In the genomic region with DNA sequence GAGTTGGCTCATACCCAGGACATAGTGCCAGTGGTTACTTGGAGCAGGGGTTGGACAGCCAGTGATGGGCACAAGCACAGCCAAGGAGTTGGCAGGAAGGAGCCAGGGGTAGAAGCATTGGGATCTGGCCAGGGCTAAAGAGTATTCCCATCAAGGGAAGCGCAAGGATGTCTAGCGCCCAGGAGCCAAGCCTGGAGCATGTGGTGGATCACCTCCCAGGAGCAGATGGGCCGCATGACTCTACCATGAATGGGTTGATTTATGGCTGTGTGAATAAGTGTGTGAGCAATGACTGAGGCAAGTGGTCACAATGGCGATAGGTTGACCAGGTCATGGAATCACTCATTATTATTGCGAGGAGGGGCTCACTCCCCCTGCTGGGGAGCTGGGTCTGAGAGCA, we compare ENCODE assay signal across 19 cellular contexts.
DNase-seq lines count a peak whose midpoint lies in the region; ATAC-seq, FAIRE-seq and TF ChIP-seq lines count a peak whose summit lies in the region.
"Had no signal": no experiment of that assay in that cellular context is flagged by ENCODE, and none has a peak within 500 bp of the region (broad histone marks: within the 10 kb centered on the region; RNA-seq: fewer than 3 reads in every experiment).

No MANE protein-coding gene starts in this region.

- H2BK20ac ChIP-seq in H1 (ENCODE audit: low read length), result no peak overlapping the region

- no peak for ATAC-seq in PC-3
- no peak for ATAC-seq in effector memory CD8-positive, alpha-beta T cell (replicated peaks)
- ATAC-seq: HCT116 had no signal

- BruUV-seq in PC-3 (replicated peaks; lab: Mats Ljungman, UMichigan), result no TSS peak

- no peak overlapping the region for H2BK5ac ChIP-seq in H1 (ENCODE audit: low read depth, low read length)
- H2BK5ac ChIP-seq in neuronal stem cell (ENCODE audit: low read length), result no peak overlapping the region

- no peak for TF ChIP-seq EP300 in H1 (IDR thresholded peaks at IDR 0.05; ENCODE audit: borderline replicate concordance in 1 of 2, low read depth in 2 of 2, low read length in 2 of 2)

- H2BK12ac ChIP-seq in H1 (ENCODE audit: low read depth, low read length) (no peak overlapping the region), neuronal stem cell (ENCODE audit: low read length) (no peak overlapping the region)

- H3K27ac ChIP-seq in PC-3 (ENCODE audit: low read length) (no peak overlapping the region), H1 (ENCODE audit: low read depth, low read length) (no peak overlapping the region), neuronal stem cell (replicated peaks; ENCODE audit: low read length) (no peak overlapping the region)

- H4K5ac ChIP-seq in H1 (ENCODE audit: insufficient read length, low read depth, low read length), result no peak overlapping the region

- no peak for TF ChIP-seq CTCF in PC-3 (conservative IDR thresholded peaks at IDR 0.05; ENCODE audit: low read depth, low read length)
- TF ChIP-seq CTCF in H1 (IDR thresholded peaks at IDR 0.05; ENCODE audit: control extremely low read depth in 1 of 3, insufficient read depth in 1 of 3, low read depth in 1 of 3, low read length in 3 of 3), result no peak
- no peak for TF ChIP-seq CTCF in GM13977 (IDR thresholded peaks at IDR 0.05; ENCODE audit: extremely low read depth, insufficient read depth, missing control alignments)

- H3K14ac ChIP-seq in H1 (ENCODE audit: insufficient read length), result no peak overlapping the region
- H3K14ac ChIP-seq in neuronal stem cell (ENCODE audit: low read length), result no peak overlapping the region

- H3K4me3 ChIP-seq in PC-3 (ENCODE audit: low read length) (no peak overlapping the region), H1 (ENCODE audit: extremely low read depth in 1 of 4, insufficient read depth in 2 of 4, low read depth in 3 of 4, low read length in 4 of 4) (no peak overlapping the region), neuronal stem cell (ENCODE audit: low read length in 2 of 2) (no peak overlapping the region)

- intact Hi-C loops in PC-3 (cut with micrococcal nuclease), result no loop called here

- H3K9ac ChIP-seq in PC-3 (ENCODE audit: low read length), result no peak overlapping the region
- no peak overlapping the region for H3K9ac ChIP-seq in H1 (replicated peaks in 1 of 4; ENCODE audit: extremely low read depth in 1 of 4, low read depth in 3 of 4, low read length in 3 of 4)
- no peak overlapping the region for H3K9ac ChIP-seq in neuronal stem cell (ENCODE audit: low read depth, low read length, poor library complexity)

- H3K36me3 ChIP-seq in PC-3 (ENCODE audit: low read depth, low read length) (no peaks in the 10 kb centered on the region), H1 (ENCODE audit: control insufficient read depth in 2 of 4, insufficient read depth in 4 of 4, low read length in 3 of 4) (no peaks in the 10 kb centered on the region), neuronal stem cell (replicated peaks in 1 of 2; ENCODE audit: control insufficient read depth in 2 of 2, insufficient read depth in 2 of 2, low read length in 2 of 2) (no peaks in the 10 kb centered on the region)

- H2BK15ac ChIP-seq in H1 (ENCODE audit: low read length) (0 out of 2 replicates have a peak overlapping the region, but pooled peaks have one; percentile 14), neuronal stem cell (ENCODE audit: low read length) (no peak overlapping the region)

- 90% methylated on average over 5 of the region's 5 CpGs; no CpG with 5 or more reads in 1 of the 2 experiments for WGBS in H1 (ENCODE audit: extremely low coverage in 1 of 2, insufficient coverage in 1 of 2, insufficient read length in 1 of 2, insufficient replicate concordance in 2 of 2, low coverage in 1 of 2, low lambda C conversion rate in 2 of 2, missing lambda C conversion rate in 1 of 2), 2 experiments
- no CpG with 5 or more reads among the region's 5 CpGs for WGBS in neuronal stem cell (ENCODE audit: extremely low coverage in 2 of 2, insufficient read length in 2 of 2, insufficient replicate concordance in 1 of 2), 2 donors

- DNase-seq in M059J (ENCODE audit: low read depth) (peak; percentile 20), PC-3 (peak; percentile 21), H1 (ENCODE audit: low read depth in 1 of 2, low spot score in 2 of 2) (no peak), neuronal stem cell (ENCODE audit: low spot score) (no peak), DMS114 treated with DMSO at 0.1 percent for 48 hours (lab: John Stamatoyannopoulos, UW; ENCODE audit: unreplicated experiment) (no peak), HPDE6-E6E7 (ENCODE audit: extremely low spot score) (no peak), GM13977 (ENCODE audit: low spot score) (no peak)
- DNase-seq in effector memory CD8-positive, alpha-beta T cell, result no peak
- DNase-seq: C1 segment of cervical spinal cord; Calu3; CD4-positive, alpha-beta T cell; DMS153; DND-41; GF-D8; IMR-90 had no signal

- H3K4me1 ChIP-seq in PC-3 (ENCODE audit: insufficient read depth, low read length), result no peaks in the 10 kb centered on the region
- H3K4me1 ChIP-seq in H1 (replicated peaks in 1 of 4; ENCODE audit: control insufficient read depth in 3 of 4, insufficient read depth in 4 of 4, low read length in 3 of 4), result peaks cover 0 to 2% (median under 1%) of the 10 kb centered on the region in 4 experiments; a peak in 1 of 7 replicates
- H3K4me1 ChIP-seq in neuronal stem cell (ENCODE audit: control insufficient read depth in 2 of 2, insufficient read depth in 1 of 2, low read depth in 1 of 2, low read length in 2 of 2), result peaks cover 5% of the 10 kb centered on the region in 2 donors

- H3K9me2 ChIP-seq in PC-3 (replicated peaks; ENCODE audit: low read length), result no peaks in the 10 kb centered on the region

- H4K8ac ChIP-seq in H1 (ENCODE audit: extremely low read depth, insufficient read depth, low read length) (no peak overlapping the region), neuronal stem cell (ENCODE audit: low read depth, low read length) (no peak overlapping the region)

- no peaks in the 10 kb centered on the region for H3K9me3 ChIP-seq in PC-3 (ENCODE audit: low read length)
- no peaks in the 10 kb centered on the region for H3K9me3 ChIP-seq in H1 (ENCODE audit: insufficient read depth in 2 of 2, low read depth in 1 of 2, low read length in 1 of 2)
- peaks cover 0 to 11% of the 10 kb centered on the region in 2 donors for H3K9me3 ChIP-seq in neuronal stem cell (replicated peaks in 1 of 2; ENCODE audit: control insufficient read depth in 2 of 2, insufficient read depth in 1 of 2, low read depth in 1 of 2, low read length in 2 of 2)

- H3K27me3 ChIP-seq in PC-3 (ENCODE audit: low read length) (no peaks in the 10 kb centered on the region), H1 (replicated peaks in 1 of 4; ENCODE audit: control insufficient read depth in 3 of 4, extremely low read depth in 1 of 4, insufficient read depth in 3 of 4, low read length in 3 of 4) (no peaks in the 10 kb centered on the region), neuronal stem cell (ENCODE audit: control insufficient read depth in 3 of 3, insufficient read depth in 3 of 3, low read depth in 1 of 3, low read length in 3 of 3) (no peaks in the 10 kb centered on the region)

- H4K91ac ChIP-seq in H1 (replicated peaks; ENCODE audit: insufficient read length, low read length), result no peak overlapping the region
- H4K91ac ChIP-seq in neuronal stem cell (ENCODE audit: low read depth, low read length, poor library complexity), result no peak overlapping the region

- no peak for FAIRE-seq in H1 (lab: Jason Lieb, UNC)
- FAIRE-seq: A204.1, H54 had no signal

- H3K79me2 ChIP-seq in PC-3 (ENCODE audit: low read length) (no peaks in the 10 kb centered on the region), H1 (ENCODE audit: control insufficient read depth in 1 of 2, insufficient read depth in 2 of 2, low read length in 2 of 2) (no peaks in the 10 kb centered on the region)

- H3K4ac ChIP-seq in H1 (replicated peaks; ENCODE audit: insufficient read length, low read depth, low read length) (no peak overlapping the region), neuronal stem cell (ENCODE audit: low read length) (no peak overlapping the region)

- no peak overlapping the region for H2AK5ac ChIP-seq in H1 (ENCODE audit: low read depth, low read length)
- no peak overlapping the region for H2AK5ac ChIP-seq in neuronal stem cell (ENCODE audit: low read depth, low read length)

- no peak overlapping the region for H3K56ac ChIP-seq in H1 (replicated peaks; ENCODE audit: insufficient read length, low read depth, low read length)

- POLR2A ChIA-PET in PC-3 (lab: Charles Lee; ENCODE audit: unreplicated experiment), result no interaction called here
- POLR2A ChIA-PET in H1 (lab: Charles Lee; ENCODE audit: partially characterized antibody), result no interaction called here

- no peaks in the 10 kb centered on the region for H3K9me3 Mint-ChIP-seq in effector memory CD8-positive, alpha-beta T cell
- H3K9me3 Mint-ChIP-seq: CD4-positive, alpha-beta T cell had no signal

- H3K23ac ChIP-seq in H1 (ENCODE audit: insufficient read length) (no peak overlapping the region), neuronal stem cell (ENCODE audit: low read depth, low read length, poor library complexity) (peak overlapping the region; percentile 32)

- H4K20me1 ChIP-seq in PC-3 (ENCODE audit: low read length) (no peaks in the 10 kb centered on the region), H1 (replicated peaks in 1 of 2; ENCODE audit: control insufficient read depth in 1 of 2, insufficient read depth in 2 of 2, low read length in 2 of 2) (no peaks in the 10 kb centered on the region)

- H3K27me3 Mint-ChIP-seq in effector memory CD8-positive, alpha-beta T cell, result peaks cover 0 to 37% of the 10 kb centered on the region in 2 donors
- H3K27me3 Mint-ChIP-seq: CD4-positive, alpha-beta T cell had no signal

- in situ Hi-C loops in GM13977 (cut with MboI; ENCODE audit: low pct_unique_long_range_greater_than_20kb, low sequenced_read_pairs, unreplicated experiment), result no loop called here

- H3K4me1 Mint-ChIP-seq in effector memory CD8-positive, alpha-beta T cell (ENCODE audit: low read depth in 2 of 2), result no peaks in the 10 kb centered on the region
- H3K4me1 Mint-ChIP-seq: B cell had no signal

- H3K18ac ChIP-seq in H1 (ENCODE audit: extremely low read depth, low read length), result no peak overlapping the region
- H3K18ac ChIP-seq in neuronal stem cell (ENCODE audit: low read length), result no peak overlapping the region

- H3F3A ChIP-seq in PC-3 (ENCODE audit: low read length, unreplicated experiment), result no peaks in the 10 kb centered on the region

- H2BK120ac ChIP-seq in H1 (replicated peaks; ENCODE audit: low read depth, low read length) (no peak overlapping the region), neuronal stem cell (ENCODE audit: low read depth, low read length) (no peak overlapping the region)

- CTCF ChIA-PET in PC-3 (lab: Charles Lee) (no interaction called here), H1 (lab: Charles Lee; ENCODE audit: partially characterized antibody) (interaction anchor here (0.6 to 14.7 kb wide), 8 partner anchors 8 to 313 kb away, joined by 3 to 163 read pairs (median 6); no protein-coding TSS in a partner anchor)

- no peak overlapping the region for H3K4me3 Mint-ChIP-seq in effector memory CD8-positive, alpha-beta T cell
- H3K4me3 Mint-ChIP-seq: B cell; CD4-positive, alpha-beta T cell had no signal

- no peak for TF ChIP-seq RAD21 in H1 (IDR thresholded peaks at IDR 0.05 in 1 of 2, conservative IDR thresholded peaks at IDR 0.05 in 1 of 2; ENCODE audit: low read depth in 2 of 2, low read length in 2 of 2)

- no peak overlapping the region for H3K4me2 ChIP-seq in PC-3 (ENCODE audit: low read length)
- H3K4me2 ChIP-seq in H1 (ENCODE audit: insufficient read depth in 1 of 2, low read depth in 2 of 2, low read length in 2 of 2), result no peak overlapping the region
- no peak overlapping the region for H3K4me2 ChIP-seq in neuronal stem cell (ENCODE audit: insufficient read depth, low read length, poor library complexity, severe bottlenecking)

- H2AFZ ChIP-seq in PC-3 (ENCODE audit: low read length), result no peak overlapping the region
- H2AFZ ChIP-seq in H1 (ENCODE audit: low read length), result no peak overlapping the region
- no peak overlapping the region for H2AFZ ChIP-seq in neuronal stem cell (ENCODE audit: low read length)

- no peaks in the 10 kb centered on the region for H3K36me3 Mint-ChIP-seq in effector memory CD8-positive, alpha-beta T cell (ENCODE audit: insufficient read depth)

- peaks cover 3% of the 10 kb centered on the region; the same call in 1 of the 2 replicates for H3K79me1 ChIP-seq in H1 (ENCODE audit: low read depth, low read length)
- peaks cover 10% of the 10 kb centered on the region for H3K79me1 ChIP-seq in neuronal stem cell (ENCODE audit: low read depth, low read length)

- H3K23me2 ChIP-seq in H1 (ENCODE audit: low read depth, low read length), result no peaks in the 10 kb centered on the region

- TF ChIP-seq POLR2A in H1 (IDR thresholded peaks at IDR 0.05; ENCODE audit: control extremely low read depth in 1 of 2, low read depth in 2 of 2, low read length in 2 of 2), result no peak

- H3K27ac Mint-ChIP-seq in effector memory CD8-positive, alpha-beta T cell, result no peak overlapping the region
- H3K27ac Mint-ChIP-seq: B cell; CD4-positive, alpha-beta T cell had no signal

Comparison
In these comparisons a context has a peak if more than half of its experiments do, and no peak if none do; other contexts are left out.
1. DNase-seq: peak in M059J (single experiment) and PC-3 (single experiment); none in H1 (0 of 2), neuronal stem cell (single experiment), DMS114 treated with DMSO at 0.1 percent for 48 hours (single experiment), effector memory CD8-positive, alpha-beta T cell (0 of 3), HPDE6-E6E7 (single experiment) and GM13977 (single experiment).